Comparison of ENCODE assay signal across 8 cellular contexts in the genomic region with DNA sequence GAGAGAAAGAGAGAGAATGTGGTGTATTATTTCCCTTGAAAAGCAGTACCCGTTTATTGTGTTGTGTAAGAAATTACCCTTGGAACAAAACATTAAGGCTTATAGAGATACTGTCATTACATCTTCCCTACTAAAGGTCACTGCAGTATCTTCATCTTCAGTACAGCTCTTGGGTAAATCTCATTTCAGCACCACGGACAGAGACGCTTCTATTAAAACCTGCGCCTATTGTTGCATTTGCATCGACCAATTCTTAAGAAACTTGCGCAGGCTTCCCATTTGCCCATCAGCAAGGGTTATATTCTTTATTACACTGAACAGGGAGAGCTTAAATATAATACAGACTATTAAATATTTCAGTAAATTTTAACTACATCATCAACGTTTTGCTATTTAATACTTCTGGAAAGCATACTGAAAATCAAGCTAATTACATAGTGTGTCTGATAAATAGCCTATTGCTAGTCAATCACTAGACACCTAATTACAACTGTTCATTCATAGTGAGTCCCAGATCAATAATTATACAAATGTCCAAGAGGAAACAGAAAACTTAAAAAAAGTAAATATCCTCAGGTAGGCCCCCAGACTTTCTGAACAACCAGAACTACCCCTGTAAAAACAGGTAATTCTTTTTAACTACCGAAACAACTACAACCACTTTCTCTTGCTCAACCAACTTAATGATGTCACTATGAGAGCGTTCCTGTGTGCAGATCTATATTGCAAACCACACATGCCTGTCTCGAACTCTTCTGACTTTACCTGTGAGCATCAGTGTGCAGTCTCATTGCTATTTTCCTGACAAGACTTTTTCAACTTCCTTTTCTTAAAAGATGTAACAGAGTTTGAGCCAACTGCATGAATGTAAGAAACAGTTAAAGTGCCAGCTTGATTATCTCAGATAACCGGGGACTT.
DNase-seq lines count a peak whose midpoint lies in the region; ATAC-seq and TF ChIP-seq lines count a peak whose summit lies in the region.

No MANE protein-coding gene starts in this region.

- DNase-seq in AG09309 (ENCODE audit: low read depth) (no peak), SW480 (ENCODE audit: low spot score) (peak; percentile 14), hepatic stellate cell (ENCODE audit: low spot score) (peak; percentile 42), posterior cingulate gyrus (no peak)
- no peak for DNase-seq in effector CD8-positive, alpha-beta T cell (lab: John Stamatoyannopoulos, UW)

- intact Hi-C loops in posterior cingulate gyrus (cut with DNase I), result loop anchor here (5.0 kb wide), 1 partner anchor 493 kb away; no protein-coding TSS in a partner anchor

- H3K27ac ChIP-seq in HEK293 (ENCODE audit: extremely low read depth, low read depth, low read length), result no peak overlapping the region

- CTCF ChIA-PET in HEK293 (lab: Yijun Ruan, JAX), result interaction anchor here (0.6 kb wide), 1 partner anchor 942 kb away, joined by 3 read pairs; no protein-coding TSS in a partner anchor

- no peaks in the 10 kb centered on the region for H3K9me3 ChIP-seq in HEK293 (ENCODE audit: control insufficient read depth, insufficient read depth, low read depth, low read length)

- no peaks in the 10 kb centered on the region for H3K4me1 ChIP-seq in HEK293 (ENCODE audit: control insufficient read depth, insufficient read depth, low read length)

- H3K4me3 ChIP-seq in AG09309 (ENCODE audit: control insufficient read depth, low read depth, low read length) (peak overlapping the region; percentile 70), HEK293 (ENCODE audit: low read depth, low read length) (no peak overlapping the region)

- ATAC-seq in HG02678 (IDR thresholded peaks at IDR 0.05; ENCODE audit: unreplicated experiment) (no peak), GM18861 (IDR thresholded peaks at IDR 0.05; ENCODE audit: unreplicated experiment) (no peak)

- H3K36me3 ChIP-seq in HEK293 (ENCODE audit: control insufficient read depth in 2 of 2, insufficient read depth in 1 of 2, low read length in 2 of 2), result no peaks in the 10 kb centered on the region

- POLR2A ChIA-PET in HEK293 (lab: Yijun Ruan, JAX), result no interaction called here

- TF ChIP-seq CTCF in AG09309 (IDR thresholded peaks at IDR 0.05; ENCODE audit: control insufficient read depth, insufficient read depth, low read depth, low read length, missing control alignments) (no peak), HEK293 (tag by site-specific recombination; IDR thresholded peaks at IDR 0.05) (no peak)

TF ChIP-seq in HEK293, 187 proteins besides CTCF, POLR2A, EP300 and RAD21:
- TF ChIP-seq, protein P1, sequence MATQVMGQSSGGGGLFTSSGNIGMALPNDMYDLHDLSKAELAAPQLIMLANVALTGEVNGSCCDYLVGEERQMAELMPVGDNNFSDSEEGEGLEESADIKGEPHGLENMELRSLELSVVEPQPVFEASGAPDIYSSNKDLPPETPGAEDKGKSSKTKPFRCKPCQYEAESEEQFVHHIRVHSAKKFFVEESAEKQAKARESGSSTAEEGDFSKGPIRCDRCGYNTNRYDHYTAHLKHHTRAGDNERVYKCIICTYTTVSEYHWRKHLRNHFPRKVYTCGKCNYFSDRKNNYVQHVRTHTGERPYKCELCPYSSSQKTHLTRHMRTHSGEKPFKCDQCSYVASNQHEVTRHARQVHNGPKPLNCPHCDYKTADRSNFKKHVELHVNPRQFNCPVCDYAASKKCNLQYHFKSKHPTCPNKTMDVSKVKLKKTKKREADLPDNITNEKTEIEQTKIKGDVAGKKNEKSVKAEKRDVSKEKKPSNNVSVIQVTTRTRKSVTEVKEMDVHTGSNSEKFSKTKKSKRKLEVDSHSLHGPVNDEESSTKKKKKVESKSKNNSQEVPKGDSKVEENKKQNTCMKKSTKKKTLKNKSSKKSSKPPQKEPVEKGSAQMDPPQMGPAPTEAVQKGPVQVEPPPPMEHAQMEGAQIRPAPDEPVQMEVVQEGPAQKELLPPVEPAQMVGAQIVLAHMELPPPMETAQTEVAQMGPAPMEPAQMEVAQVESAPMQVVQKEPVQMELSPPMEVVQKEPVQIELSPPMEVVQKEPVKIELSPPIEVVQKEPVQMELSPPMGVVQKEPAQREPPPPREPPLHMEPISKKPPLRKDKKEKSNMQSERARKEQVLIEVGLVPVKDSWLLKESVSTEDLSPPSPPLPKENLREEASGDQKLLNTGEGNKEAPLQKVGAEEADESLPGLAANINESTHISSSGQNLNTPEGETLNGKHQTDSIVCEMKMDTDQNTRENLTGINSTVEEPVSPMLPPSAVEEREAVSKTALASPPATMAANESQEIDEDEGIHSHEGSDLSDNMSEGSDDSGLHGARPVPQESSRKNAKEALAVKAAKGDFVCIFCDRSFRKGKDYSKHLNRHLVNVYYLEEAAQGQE (tag by site-specific recombination; IDR thresholded peaks at IDR 0.05), result peak; percentile 92
- TF ChIP-seq ZNF501 (tag by site-specific recombination; IDR thresholded peaks at IDR 0.05), result no peak

Comparison
In these comparisons a context has a peak if more than half of its experiments do, and no peak if none do; other contexts are left out.
1. DNase-seq: peak in SW480 (single experiment) and hepatic stellate cell (single experiment); none in AG09309 (single experiment), effector CD8-positive, alpha-beta T cell (single experiment) and posterior cingulate gyrus (0 of 10).